16 cellular contexts compared by ENCODE assay signal in the genomic region with DNA sequence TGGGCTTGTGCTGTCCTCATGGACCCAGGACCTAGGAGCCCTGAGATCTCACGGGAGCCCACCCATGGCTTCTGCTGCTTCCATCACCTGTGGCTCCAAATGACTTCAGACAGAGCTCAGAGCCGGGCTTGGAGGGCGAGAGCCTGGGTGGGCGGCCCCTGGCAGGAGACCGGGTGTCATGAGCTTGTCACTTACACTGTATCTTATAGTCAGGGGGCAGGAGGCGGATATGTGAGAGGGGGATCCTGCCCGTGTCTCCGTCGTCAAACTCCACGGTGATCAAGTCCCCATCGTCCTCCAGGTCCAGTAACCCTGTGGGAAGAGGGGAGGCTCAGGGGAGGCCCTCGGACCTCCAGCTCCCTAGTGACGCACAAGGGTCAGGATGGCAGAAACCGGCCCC. TPM values are rescaled to one million over a fixed set of nuclear protein-coding genes. Genes with fewer than 3 reads are reported as not detected.
DNase-seq lines count a peak whose midpoint lies in the region; ATAC-seq and TF ChIP-seq lines count a peak whose summit lies in the region.
"Had no signal": no experiment of that assay in that cellular context is flagged by ENCODE, and none has a peak within 500 bp of the region (broad histone marks: within the 10 kb centered on the region; RNA-seq: fewer than 3 reads in every experiment).

No MANE protein-coding gene starts in this region.

- H3K27ac ChIP-seq in right cardiac atrium (ENCODE audit: low read length) (no peak overlapping the region), osteoblast (ENCODE audit: low read depth, low read length) (no peak overlapping the region), brain microvascular endothelial cell (no peak overlapping the region)
- H3K27ac ChIP-seq: 22Rv1; A549; BLaER1 treated with 17β-estradiol and CSF1 and Interleukin-3, amounts not matched to agents 10 nM and 100 nM; C4-2B had no signal

- H3K4me3 ChIP-seq in right cardiac atrium (ENCODE audit: low read length) = no peak overlapping the region
- H3K4me3 ChIP-seq in osteoblast (ENCODE audit: insufficient read depth, low read length) = no peak overlapping the region
- H3K4me3 ChIP-seq in brain microvascular endothelial cell (ENCODE audit: low read depth, low read length) = no peak overlapping the region
- H3K4me3 ChIP-seq: A549; BLaER1 treated with 17β-estradiol and CSF1 and Interleukin-3, amounts not matched to agents 10 nM and 100 nM had no signal

- in situ Hi-C loops in brain microvascular endothelial cell (cut with HindIII; ENCODE audit: low pct_ligation_motif_present, low sequenced_read_pairs) = no loop called here

- DNase-seq in right cardiac atrium (peak in 2 of 3 donors; percentile 9 to 25), left cardiac atrium (no peak), osteoblast (ENCODE audit: insufficient read length, low spot score, missing footprints) (peak; percentile 23), brain microvascular endothelial cell (no peak)
- DNase-seq: AML-193; Caco-2; Calu3; CD4-positive, alpha-beta T cell; CD8-positive, alpha-beta T cell; DMS79 treated with DMSO at 0.1 percent for 48 hours; GF-D8 had no signal

- H3K36me3 ChIP-seq in osteoblast (ENCODE audit: insufficient read depth, low read length) = peaks cover 40% of the 10 kb centered on the region
- peaks cover 38% of the 10 kb centered on the region for H3K36me3 ChIP-seq in brain microvascular endothelial cell (replicated peaks)

- H3K4me2 ChIP-seq in osteoblast (ENCODE audit: insufficient read depth, low read length) = no peak overlapping the region
- H3K4me2 ChIP-seq: A549; BLaER1 treated with 17β-estradiol and CSF1 and Interleukin-3, amounts not matched to agents 10 nM and 100 nM had no signal

- no peak for TF ChIP-seq CTCF in osteoblast (IDR thresholded peaks at IDR 0.05; ENCODE audit: extremely low read depth, low read depth, low read length)
- no peak for TF ChIP-seq CTCF in brain microvascular endothelial cell (IDR thresholded peaks at IDR 0.05; ENCODE audit: low read depth, low read length, missing control alignments)

- intact Hi-C loops in right cardiac atrium (cut with DNase I) (no loop called here), left cardiac atrium (cut with DNase I) (no loop called here)

- H3K27me3 ChIP-seq in right cardiac atrium (ENCODE audit: control insufficient read depth, insufficient read depth) (no peaks in the 10 kb centered on the region), osteoblast (ENCODE audit: insufficient read depth, low read length) (no peaks in the 10 kb centered on the region), brain microvascular endothelial cell (replicated peaks) (no peaks in the 10 kb centered on the region)
- H3K27me3 ChIP-seq: BLaER1 treated with 17β-estradiol and CSF1 and Interleukin-3, amounts not matched to agents 10 nM and 100 nM had no signal

- H3K9me3 ChIP-seq in right cardiac atrium (ENCODE audit: control insufficient read depth, low read length) (no peaks in the 10 kb centered on the region), osteoblast (ENCODE audit: low read depth, low read length) (no peaks in the 10 kb centered on the region)

- peaks cover 1% of the 10 kb centered on the region for H3K79me2 ChIP-seq in osteoblast (ENCODE audit: insufficient read depth, low read length)

- no peak overlapping the region for H2AFZ ChIP-seq in osteoblast (ENCODE audit: low read length)

- ATAC-seq in right cardiac atrium (no peak), left cardiac atrium (no peak), HG02678 (IDR thresholded peaks at IDR 0.05; ENCODE audit: unreplicated experiment) (no peak)
- ATAC-seq: A549; CD8-positive, alpha-beta T cell had no signal

- WGBS in right cardiac atrium = 93% methylated on average over 14 of the region's 14 CpGs

- peaks cover 4% of the 10 kb centered on the region for H4K20me1 ChIP-seq in osteoblast (ENCODE audit: insufficient read depth, low read length)

- H3K4me1 ChIP-seq in right cardiac atrium (ENCODE audit: control insufficient read depth, insufficient read depth, low read length) (no peaks in the 10 kb centered on the region), osteoblast (ENCODE audit: insufficient read depth, low read length) (no peaks in the 10 kb centered on the region)
- H3K4me1 ChIP-seq: A549; BLaER1 treated with 17β-estradiol and CSF1 and Interleukin-3, amounts not matched to agents 10 nM and 100 nM; Caco-2 had no signal

RNA-seq across cellular contexts. Expression of gene SLC29A4, which starts 33.0 kb away (rescaled TPM):
- total RNA-seq in right cardiac atrium (1 to 10 TPM; 2.9 to 5.5 (median 3.6) TPM), left cardiac atrium (10 to 100 TPM; 12.5 to 26.3 TPM), osteoblast (0.88 and 1.1 TPM in 2 replicates)
- polyA plus RNA-seq in right cardiac atrium = 11.8 TPM

Comparison
In these comparisons a context has a peak if more than half of its experiments do, and no peak if none do; other contexts are left out.
1. DNase-seq: peak in right cardiac atrium (2 of 3) and osteoblast (single experiment); none in left cardiac atrium (single experiment) and brain microvascular endothelial cell (single experiment).